Comparison of ENCODE assay signal across 8 cellular contexts in genomic region chr20:41329435-41330342, GRCh38. TPM values are rescaled to one million over a fixed set of nuclear protein-coding genes. Genes with fewer than 3 reads are reported as not detected.
DNase-seq lines count a peak whose midpoint lies in the region; ATAC-seq and TF ChIP-seq lines count a peak whose summit lies in the region.

No MANE protein-coding gene starts in this region.

- DNase-seq in GM12864 (ENCODE audit: low read depth): peak; percentile 33
- DNase-seq in T1000 (lab: John Stamatoyannopoulos, UW): peak; percentile 81
- DNase-seq in body of pancreas: peak in 3 of 4 donors; percentile 44 to 70 (median 55)
- no peak for DNase-seq in left lobe of liver (ENCODE audit: low spot score)
- DNase-seq in stimulated activated CD4-positive, alpha-beta T cell treated with anti-CD3 and anti-CD28 coated beads, Interleukin-4, amount 100 ng/mL, for 4 hours: peak; percentile 54 to 77
- DNase-seq in SHP77 treated with DMSO at 0.1 percent for 48 hours (lab: John Stamatoyannopoulos, UW): no peak

- H3K36me3 ChIP-seq in body of pancreas (replicated peaks in 1 of 2; ENCODE audit: insufficient read depth in 1 of 2, low read depth in 2 of 2): no peaks in the 10 kb centered on the region

- 48 to 49% methylated on average over 14 of the region's 14 CpGs for WGBS in body of pancreas, 2 donors

- H3K27ac ChIP-seq in body of pancreas: peak overlapping the region in 2 of 4 donors; percentile 51 to 56

- TF ChIP-seq CTCF in GM12864 (IDR thresholded peaks at IDR 0.05; ENCODE audit: low read depth, low read length, missing control alignments): no peak
- no peak for TF ChIP-seq CTCF in body of pancreas (IDR thresholded peaks at IDR 0.05)

- peaks cover 5% of the 10 kb centered on the region for H3K4me1 ChIP-seq in body of pancreas

- H3K27me3 ChIP-seq in body of pancreas: no peaks in the 10 kb centered on the region

- H3K4me3 ChIP-seq in GM12864 (ENCODE audit: low read depth, low read length) (no peak overlapping the region), body of pancreas (no peak overlapping the region)

- intact Hi-C loops in body of pancreas (cut with DNase I): no loop called here

- peak in 1 of 3 donors; percentile 18 for TF ChIP-seq POLR2A in body of pancreas (IDR thresholded peaks at IDR 0.05)

- ATAC-seq in HG03139 (IDR thresholded peaks at IDR 0.05; ENCODE audit: unreplicated experiment): peak; percentile 88
- peak; percentile 89 for ATAC-seq in body of pancreas
- peak; percentile 81 for ATAC-seq in left lobe of liver
- ATAC-seq in GM18858 (IDR thresholded peaks at IDR 0.05; ENCODE audit: unreplicated experiment): no peak

- no peaks in the 10 kb centered on the region for H3K9me3 ChIP-seq in body of pancreas

RNA-seq across cellular contexts. Expression of gene LPIN3, which starts 10.9 kb away (rescaled TPM):
- total RNA-seq in body of pancreas: 10 to 100 TPM; 11.9 to 50.1 TPM
- total RNA-seq in left lobe of liver: 32.2 TPM

RNA-seq across cellular contexts. Expression of gene ZHX3, which starts 12.2 kb away (rescaled TPM):
- total RNA-seq in body of pancreas (10 to 100 TPM; 10.9 to 11.9 TPM), left lobe of liver (51.4 TPM)

RNA-seq across cellular contexts. Expression of gene EMILIN3, which starts 36.9 kb away (rescaled TPM):
- total RNA-seq in body of pancreas: under 1 TPM in 1 of 2 donors, not detected in 1; 0.26 TPM
- 0.30 TPM for total RNA-seq in left lobe of liver

Comparison
In these comparisons a context has a peak if more than half of its experiments do, and no peak if none do; other contexts are left out.
1. DNase-seq: peak in GM12864 (single experiment), T1000 (single experiment), body of pancreas (3 of 4) and stimulated activated CD4-positive, alpha-beta T cell treated with anti-CD3 and anti-CD28 coated beads, Interleukin-4, amount 100 ng/mL, for 4 hours (2 of 2); none in left lobe of liver (single experiment) and SHP77 treated with DMSO at 0.1 percent for 48 hours (single experiment).